In the genomic region with DNA sequence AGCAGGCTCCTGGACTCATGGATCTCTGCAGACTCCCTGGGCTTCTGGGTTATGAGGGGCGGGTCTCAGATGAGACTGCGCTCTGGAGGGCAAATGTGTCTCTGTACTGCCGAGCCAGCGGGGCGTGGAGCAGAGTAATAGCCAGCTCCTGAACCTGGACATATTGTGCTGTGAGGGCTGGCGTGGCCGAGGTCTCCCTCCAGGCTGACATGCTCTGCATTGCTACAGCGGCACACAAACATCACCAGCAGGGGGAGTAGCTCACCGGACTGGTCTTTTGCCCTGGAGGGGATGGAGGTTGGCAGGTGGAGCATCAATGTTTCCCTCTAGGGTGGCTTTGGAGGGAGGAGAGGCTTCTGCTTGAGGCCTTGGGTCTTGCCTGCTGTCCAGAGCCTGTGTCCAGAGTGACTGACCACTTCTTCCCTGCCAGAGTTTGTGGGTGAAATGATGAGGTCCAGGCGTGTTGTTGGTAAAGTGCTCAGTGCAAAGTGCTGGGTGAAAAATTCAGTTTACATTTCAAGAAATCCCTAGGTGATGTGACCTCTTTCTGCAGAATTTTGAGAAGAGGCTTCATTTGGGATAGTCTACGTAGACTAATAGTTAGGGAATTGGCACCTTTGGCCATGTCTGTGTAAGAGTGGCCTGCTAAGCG, we compare ENCODE assay signal across 8 cellular contexts. TPM values are rescaled to one million over a fixed set of nuclear protein-coding genes. Genes with fewer than 3 reads are reported as not detected.
DNase-seq lines count a peak whose midpoint lies in the region; ATAC-seq and TF ChIP-seq lines count a peak whose summit lies in the region.

No MANE protein-coding gene starts in this region.

- peaks cover 50% of the 10 kb centered on the region for H3K27me3 Mint-ChIP-seq in Calu3 (ENCODE audit: unreplicated experiment)
- H3K27me3 Mint-ChIP-seq in activated T-helper 17 cell treated with anti-CD3 and anti-CD28 coated beads, Interleukin-2, amount 50 U/mL, for 72 hours: peaks cover 10% of the 10 kb centered on the region

- no peaks in the 10 kb centered on the region for H3K9me3 Mint-ChIP-seq in Calu3 (ENCODE audit: low read depth, unreplicated experiment)
- no peaks in the 10 kb centered on the region for H3K9me3 Mint-ChIP-seq in activated T-helper 17 cell treated with anti-CD3 and anti-CD28 coated beads, Interleukin-2, amount 50 U/mL, for 72 hours

- H3K4me3 Mint-ChIP-seq in Calu3 (ENCODE audit: low read depth, unreplicated experiment): no peak overlapping the region
- no peak overlapping the region for H3K4me3 Mint-ChIP-seq in activated T-helper 17 cell treated with anti-CD3 and anti-CD28 coated beads, Interleukin-2, amount 50 U/mL, for 72 hours

- no peaks in the 10 kb centered on the region for H3K4me1 Mint-ChIP-seq in Calu3 (ENCODE audit: low read depth, unreplicated experiment)
- no peaks in the 10 kb centered on the region for H3K4me1 Mint-ChIP-seq in activated T-helper 17 cell treated with anti-CD3 and anti-CD28 coated beads, Interleukin-2, amount 50 U/mL, for 72 hours

- no peaks in the 10 kb centered on the region for H3K36me3 Mint-ChIP-seq in Calu3 (ENCODE audit: insufficient read depth, unreplicated experiment)
- no peaks in the 10 kb centered on the region for H3K36me3 Mint-ChIP-seq in activated T-helper 17 cell treated with anti-CD3 and anti-CD28 coated beads, Interleukin-2, amount 50 U/mL, for 72 hours (ENCODE audit: low read depth)

- no peaks in the 10 kb centered on the region for H3K36me3 ChIP-seq in heart right ventricle

- peak; percentile 73 for DNase-seq in Calu3
- DNase-seq in RPMI8226: peak; percentile 77
- no peak for DNase-seq in heart right ventricle
- DNase-seq in stimulated activated CD4-positive, alpha-beta T cell treated with anti-CD3 and anti-CD28 coated beads, Interleukin-12 subunit alpha, Interleukin-12 subunit beta, amount 100 ng/mL, for 48 hours (ENCODE audit: low read depth in 2 of 3, low spot score in 1 of 3): peak; percentile 51 to 76 (median 56)
- DNase-seq in NCI-H187 treated with DMSO at 0.1 percent for 48 hours (lab: John Stamatoyannopoulos, UW): no peak

- 37 to 45% methylated on average over 12 of the region's 12 CpGs for WGBS in heart right ventricle, 2 donors

- CTCF ChIA-PET in Calu3 (lab: Charles Lee): interaction anchor here (0.7 to 1.8 kb wide), 8 partner anchors 9 to 508 kb away, joined by 3 to 16 read pairs (median 5); no protein-coding TSS in a partner anchor

- H3K27me3 ChIP-seq in heart right ventricle: peaks cover 0 to 14% (median 0%) of the 10 kb centered on the region in 7 donors

- no peaks in the 10 kb centered on the region for H3K9me3 ChIP-seq in heart right ventricle

- ATAC-seq in HG02852 (IDR thresholded peaks at IDR 0.05; ENCODE audit: unreplicated experiment): peak; percentile 54
- peak; percentile 68 for ATAC-seq in activated T-helper 17 cell treated with anti-CD3 and anti-CD28 coated beads, Interleukin-2, amount 50 U/mL, for 72 hours (replicated peaks)
- ATAC-seq in heart right ventricle: peak in 5 of 8 donors; percentile 36 to 67 (median 47)
- ATAC-seq in HG02678 (IDR thresholded peaks at IDR 0.05; ENCODE audit: unreplicated experiment): no peak

- TF ChIP-seq CTCF in Calu3 (IDR thresholded peaks at IDR 0.05; ENCODE audit: unreplicated experiment) (peak; percentile 42), heart right ventricle (IDR thresholded peaks at IDR 0.05) (peak in 8 of 9 donors; percentile 40 to 70 (median 58))

- intact Hi-C loops in Calu3 (cut with micrococcal nuclease; ENCODE audit: unreplicated experiment): no loop called here
- intact Hi-C loops in heart right ventricle (cut with DNase I): loop anchor here in 7 of 10 donors (10.0 kb wide), 3 partner anchors 1161 to 1281 kb away; no protein-coding TSS in a partner anchor

- no peak overlapping the region for H3K27ac Mint-ChIP-seq in Calu3 (ENCODE audit: unreplicated experiment)
- H3K27ac Mint-ChIP-seq in activated T-helper 17 cell treated with anti-CD3 and anti-CD28 coated beads, Interleukin-2, amount 50 U/mL, for 72 hours: no peak overlapping the region

- peaks cover 0 to 2% (median 0%) of the 10 kb centered on the region in 9 donors for H3K4me1 ChIP-seq in heart right ventricle

- no peak overlapping the region for H3K4me3 ChIP-seq in heart right ventricle

- no TSS peak for BruUV-seq in Calu3 (replicated peaks; lab: Mats Ljungman, UMichigan)

- no peak overlapping the region for H3K27ac ChIP-seq in heart right ventricle

RNA-seq across cellular contexts. Expression of a gene that starts 10.9 kb away (rescaled TPM):
- total RNA-seq in Calu3 (2022) (0.95 and 1.7 TPM in 2 replicates), heart right ventricle (10 to 100 TPM in 8 of 10 donors, 1 to 10 TPM in 2; 9.4 to 81.2 (median 19.6) TPM)
- 10 to 100 TPM in 1 of 2 donors, 1 to 10 TPM in 1; 5.7 to 11.7 TPM for total RNA-seq in activated T-helper 17 cell treated with anti-CD3 and anti-CD28 coated beads, Interleukin-2, amount 50 U/mL, for 72 hours
- polyA plus RNA-seq in heart right ventricle: 100 to 1,000 TPM in 1 of 2 donors, 10 to 100 TPM in 1; 56.0 to 125 TPM

Comparison
In these comparisons a context has a peak if more than half of its experiments do, and no peak if none do; other contexts are left out.
1. DNase-seq: peak in Calu3 (single experiment), RPMI8226 (single experiment) and stimulated activated CD4-positive, alpha-beta T cell treated with anti-CD3 and anti-CD28 coated beads, Interleukin-12 subunit alpha, Interleukin-12 subunit beta, amount 100 ng/mL, for 48 hours (3 of 3); none in heart right ventricle (0 of 2) and NCI-H187 treated with DMSO at 0.1 percent for 48 hours (single experiment).